ENCODE assay signal across 18 cellular contexts in the genomic region with DNA sequence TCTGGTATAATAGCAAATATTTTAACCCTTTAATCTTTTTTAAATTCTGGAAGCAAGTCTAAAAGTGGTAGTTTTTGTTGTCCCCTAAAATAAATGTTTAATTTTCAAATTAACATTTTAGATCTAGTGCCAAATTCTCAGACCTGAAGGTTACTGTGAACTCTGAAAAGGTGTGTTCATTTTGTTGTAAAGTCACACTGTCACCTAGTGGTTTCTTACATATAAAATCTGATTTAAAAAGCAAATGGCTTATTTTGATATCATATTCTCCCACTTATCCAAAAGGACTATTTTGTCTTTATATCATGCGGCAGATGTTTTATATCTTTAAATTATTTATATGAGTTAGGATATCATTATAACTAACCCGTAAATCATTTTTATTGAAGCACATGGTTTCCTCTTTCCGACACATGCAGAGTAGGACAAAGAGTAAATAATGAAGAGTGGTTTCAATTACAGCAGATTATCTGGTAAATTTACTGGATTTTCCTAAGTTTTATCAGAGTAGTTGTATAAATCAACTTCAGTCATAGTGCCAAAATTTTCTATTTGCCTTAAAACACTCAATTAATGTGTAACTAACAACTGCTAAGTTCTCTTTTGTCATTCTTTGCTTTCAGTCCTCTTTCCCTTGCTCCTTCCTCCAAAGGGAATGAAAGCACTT.
DNase-seq lines count a peak whose midpoint lies in the region; ATAC-seq, FAIRE-seq and TF ChIP-seq lines count a peak whose summit lies in the region.
"Had no signal": no experiment of that assay in that cellular context is flagged by ENCODE, and none has a peak within 500 bp of the region (broad histone marks: within the 10 kb centered on the region; RNA-seq: fewer than 3 reads in every experiment).

No MANE protein-coding gene starts in this region.

- H3K9ac ChIP-seq in HepG2 (ENCODE audit: insufficient read depth, low read depth, low read length) (no peak overlapping the region), H1 (replicated peaks in 1 of 4; ENCODE audit: extremely low read depth in 1 of 4, low read depth in 3 of 4, low read length in 3 of 4) (no peak overlapping the region)

- H3K4me1 Mint-ChIP-seq in natural killer cell: no peaks in the 10 kb centered on the region

- H2BK12ac ChIP-seq in H1 (ENCODE audit: low read depth, low read length): no peak overlapping the region

- H3K4me3 ChIP-seq in HepG2 (replicated peaks in 1 of 3; ENCODE audit: insufficient read depth in 1 of 3, low read depth in 2 of 3, low read length in 3 of 3): no peak overlapping the region
- no peak overlapping the region for H3K4me3 ChIP-seq in right lobe of liver
- no peak overlapping the region for H3K4me3 ChIP-seq in H1 (ENCODE audit: extremely low read depth in 1 of 4, insufficient read depth in 2 of 4, low read depth in 3 of 4, low read length in 4 of 4)
- H3K4me3 ChIP-seq in pancreas: no peak overlapping the region
- H3K4me3 ChIP-seq: A549, SJSA1 had no signal

- no peaks in the 10 kb centered on the region for H4K20me1 ChIP-seq in HepG2 (ENCODE audit: insufficient read depth, low read length)
- H4K20me1 ChIP-seq in H1 (replicated peaks in 1 of 2; ENCODE audit: control insufficient read depth in 1 of 2, insufficient read depth in 2 of 2, low read length in 2 of 2): no peaks in the 10 kb centered on the region

- no peak overlapping the region for H3K14ac ChIP-seq in H1 (ENCODE audit: insufficient read length)

- no peak overlapping the region for H3K4me3 Mint-ChIP-seq in natural killer cell

- no peak overlapping the region for H4K91ac ChIP-seq in H1 (replicated peaks; ENCODE audit: insufficient read length, low read length)

- H3K27ac ChIP-seq in HepG2 (ENCODE audit: extremely low read length, insufficient read depth, low read length) (no peak overlapping the region), right lobe of liver (no peak overlapping the region), H1 (ENCODE audit: low read depth, low read length) (no peak overlapping the region), pancreas (no peak overlapping the region)
- H3K27ac ChIP-seq: A549, SJSA1 had no signal

- no peak overlapping the region for H2BK5ac ChIP-seq in H1 (ENCODE audit: low read depth, low read length)

- no peak overlapping the region for H2AFZ ChIP-seq in HepG2 (ENCODE audit: low read length)
- H2AFZ ChIP-seq in H1 (ENCODE audit: low read length): no peak overlapping the region

- TF ChIP-seq RAD21 in HepG2 (CRISPR knock-in tag; IDR thresholded peaks at IDR 0.05): no peak
- TF ChIP-seq RAD21 in H1 (IDR thresholded peaks at IDR 0.05 in 1 of 2, conservative IDR thresholded peaks at IDR 0.05 in 1 of 2; ENCODE audit: low read depth in 2 of 2, low read length in 2 of 2): peak; percentile 31 to 41

- no peak overlapping the region for H2BK120ac ChIP-seq in H1 (replicated peaks; ENCODE audit: low read depth, low read length)

- no peaks in the 10 kb centered on the region for H3K4me1 ChIP-seq in HepG2 (ENCODE audit: insufficient read depth, low read length)
- H3K4me1 ChIP-seq in right lobe of liver: no peaks in the 10 kb centered on the region
- no peaks in the 10 kb centered on the region for H3K4me1 ChIP-seq in H1 (replicated peaks in 1 of 4; ENCODE audit: control insufficient read depth in 3 of 4, insufficient read depth in 4 of 4, low read length in 3 of 4)
- no peaks in the 10 kb centered on the region for H3K4me1 ChIP-seq in pancreas
- H3K4me1 ChIP-seq: A549, SJSA1 had no signal

- H3K79me2 ChIP-seq in HepG2 (ENCODE audit: insufficient read depth, low read length) (no peaks in the 10 kb centered on the region), H1 (ENCODE audit: control insufficient read depth in 1 of 2, insufficient read depth in 2 of 2, low read length in 2 of 2) (no peaks in the 10 kb centered on the region)

- in situ Hi-C loops in HepG2 (cut with HindIII; ENCODE audit: extremely low pct_ligation_motif_present, low pct_unique_long_range_greater_than_20kb): no loop called here

- H3K27me3 ChIP-seq in HepG2 (ENCODE audit: control insufficient read depth in 1 of 2, insufficient read depth in 2 of 2, low read length in 2 of 2) (no peaks in the 10 kb centered on the region), right lobe of liver (no peaks in the 10 kb centered on the region), H1 (replicated peaks in 1 of 4; ENCODE audit: control insufficient read depth in 3 of 4, extremely low read depth in 1 of 4, insufficient read depth in 3 of 4, low read length in 3 of 4) (no peaks in the 10 kb centered on the region), pancreas (no peaks in the 10 kb centered on the region)
- H3K27me3 ChIP-seq: SJSA1 had no signal

- peaks cover 0 to 4% of the 10 kb centered on the region in 2 donors for H3K9me3 Mint-ChIP-seq in natural killer cell

- no peak overlapping the region for H3K23ac ChIP-seq in H1 (ENCODE audit: insufficient read length)

- peaks cover 14% of the 10 kb centered on the region; the same call in 1 of the 2 replicates for H3K9me3 ChIP-seq in HepG2 (ENCODE audit: low read length)
- no peaks in the 10 kb centered on the region for H3K9me3 ChIP-seq in right lobe of liver
- H3K9me3 ChIP-seq in H1 (ENCODE audit: insufficient read depth in 2 of 2, low read depth in 1 of 2, low read length in 1 of 2): peaks cover 5 to 8% of the 10 kb centered on the region in 2 experiments; a peak in 2 of 4 replicates
- no peaks in the 10 kb centered on the region for H3K9me3 ChIP-seq in pancreas
- H3K9me3 ChIP-seq: A549, SJSA1 had no signal

- no peaks in the 10 kb centered on the region for H3K27me3 Mint-ChIP-seq in natural killer cell (ENCODE audit: low read depth in 2 of 2)

- no peak overlapping the region for H4K5ac ChIP-seq in H1 (ENCODE audit: insufficient read length, low read depth, low read length)

- H2AK5ac ChIP-seq in H1 (ENCODE audit: low read depth, low read length): no peak overlapping the region

- H3K4me2 ChIP-seq in HepG2 (ENCODE audit: low read depth, low read length) (no peak overlapping the region), H1 (ENCODE audit: insufficient read depth in 1 of 2, low read depth in 2 of 2, low read length in 2 of 2) (no peak overlapping the region)
- H3K4me2 ChIP-seq: A549 had no signal

- DNase-seq in HepG2 (ENCODE audit: low spot score) (no peak), right lobe of liver (no peak), NCI-H69 (lab: John Stamatoyannopoulos, UW) (peak; percentile 59), H1 (ENCODE audit: low read depth in 1 of 2, low spot score in 2 of 2) (no peak), pancreas (no peak), nucleus accumbens (lab: John Stamatoyannopoulos, UW) (no peak), globus pallidus (ENCODE audit: low spot score) (no peak), natural killer cell (no peak)
- DNase-seq: H7, KBM-7, NCI-H1048, NCI-H146, NCI-H2081, NCI-H226, NCI-H524 treated with DMSO at 0.1 percent for 48 hours, SW 1271 had no signal

- intact Hi-C loops in HepG2 (cut with micrococcal nuclease; ENCODE audit: unreplicated experiment): no loop called here
- intact Hi-C loops in right lobe of liver (cut with DNase I): no loop called here
- intact Hi-C loops in pancreas (cut with DNase I): no loop called here
- intact Hi-C loops in natural killer cell (cut with micrococcal nuclease): no loop called here

- no peaks in the 10 kb centered on the region for H3K23me2 ChIP-seq in H1 (ENCODE audit: low read depth, low read length)

- FAIRE-seq in HepG2 (lab: Jason Lieb, UNC): no peak
- FAIRE-seq in H1 (lab: Jason Lieb, UNC): no peak
- peak; percentile 49 for FAIRE-seq in pancreas (lab: Jason Lieb, UNC)
- FAIRE-seq: A549 had no signal

- BruUV-seq in HepG2 (replicated peaks; lab: Mats Ljungman, UMichigan): no TSS peak

- no peak overlapping the region for H2BK20ac ChIP-seq in H1 (ENCODE audit: low read length)

- no peaks in the 10 kb centered on the region for H3K36me3 ChIP-seq in HepG2 (replicated peaks in 1 of 2; ENCODE audit: control insufficient read depth in 1 of 2, insufficient read depth in 2 of 2, low read length in 2 of 2)
- no peaks in the 10 kb centered on the region for H3K36me3 ChIP-seq in right lobe of liver
- 0 out of 8 replicates have a peak, but pooled peaks cover 0 to 2% (median 0%) of the 10 kb centered on the region in 4 experiments for H3K36me3 ChIP-seq in H1 (ENCODE audit: control insufficient read depth in 2 of 4, insufficient read depth in 4 of 4, low read length in 3 of 4)
- H3K36me3 ChIP-seq in pancreas: no peaks in the 10 kb centered on the region
- H3K36me3 ChIP-seq: SJSA1 had no signal

- 52% methylated on average over 3 of the region's 3 CpGs for WGBS in HepG2 (ENCODE audit: low lambda C conversion rate)
- WGBS in right lobe of liver (ENCODE audit: insufficient coverage, low coverage, low lambda C conversion rate, missing lambda C conversion rate): 53% methylated on average over 3 of the region's 3 CpGs
- WGBS in H1 (ENCODE audit: extremely low coverage in 1 of 2, insufficient coverage in 1 of 2, insufficient read length in 1 of 2, insufficient replicate concordance in 2 of 2, low coverage in 1 of 2, low lambda C conversion rate in 2 of 2, missing lambda C conversion rate in 1 of 2), 2 experiments: 96% methylated on average over 3 of the region's 3 CpGs; no CpG with 5 or more reads in 1 of the 2 experiments
- 38 to 52% methylated on average over 3 of the region's 3 CpGs for WGBS in pancreas, 2 donors

- TF ChIP-seq EP300 in HepG2 (IDR thresholded peaks at IDR 0.05; ENCODE audit: low read depth in 2 of 2, low read length in 2 of 2): no peak
- TF ChIP-seq EP300 in HepG2 (CRISPR knock-in tag; IDR thresholded peaks at IDR 0.05; ENCODE audit: borderline replicate concordance): no peak
- TF ChIP-seq EP300 in H1 (IDR thresholded peaks at IDR 0.05; ENCODE audit: borderline replicate concordance in 1 of 2, low read depth in 2 of 2, low read length in 2 of 2): no peak

- TF ChIP-seq POLR2A in HepG2 (IDR thresholded peaks at IDR 0.05; ENCODE audit: insufficient read depth in 1 of 2, low read depth in 2 of 2, low read length in 2 of 2) (no peak), right lobe of liver (IDR thresholded peaks at IDR 0.05) (no peak), H1 (IDR thresholded peaks at IDR 0.05; ENCODE audit: control extremely low read depth in 1 of 2, low read depth in 2 of 2, low read length in 2 of 2) (no peak)

- no peak overlapping the region for H3K56ac ChIP-seq in H1 (replicated peaks; ENCODE audit: insufficient read length, low read depth, low read length)

- H3K79me1 ChIP-seq in H1 (ENCODE audit: low read depth, low read length): no peaks in the 10 kb centered on the region

- no peak overlapping the region for H3K18ac ChIP-seq in H1 (ENCODE audit: extremely low read depth, low read length)

- no peaks in the 10 kb centered on the region for H3K36me3 Mint-ChIP-seq in natural killer cell

- H2BK15ac ChIP-seq in H1 (ENCODE audit: low read length): no peak overlapping the region

- no peak overlapping the region for H3K4ac ChIP-seq in H1 (replicated peaks; ENCODE audit: insufficient read length, low read depth, low read length)

- no peak for ATAC-seq in HepG2
- no peak for ATAC-seq in right lobe of liver
- ATAC-seq in pancreas: no peak
- ATAC-seq in natural killer cell: no peak
- ATAC-seq: A549 had no signal

- POLR2A ChIA-PET in HepG2 (lab: Yijun Ruan, JAX) (no interaction called here), H1 (lab: Charles Lee; ENCODE audit: partially characterized antibody) (no interaction called here)

- H3K27ac Mint-ChIP-seq in natural killer cell: no peak overlapping the region

- CTCF ChIA-PET in HepG2 (lab: Yijun Ruan, JAX; ENCODE audit: low intra/inter-chr PET ratio, low total read pairs) (no interaction called here), H1 (lab: Charles Lee; ENCODE audit: partially characterized antibody) (no interaction called here)

- H4K8ac ChIP-seq in H1 (ENCODE audit: extremely low read depth, insufficient read depth, low read length): no peak overlapping the region

- TF ChIP-seq CTCF in HepG2 (CRISPR knock-in tag; IDR thresholded peaks at IDR 0.05) (no peak), right lobe of liver (IDR thresholded peaks at IDR 0.05) (no peak), H1 (IDR thresholded peaks at IDR 0.05; ENCODE audit: control extremely low read depth in 1 of 3, insufficient read depth in 1 of 3, low read depth in 1 of 3, low read length in 3 of 3) (no peak; a peak in 1 of 4 replicates), pancreas (IDR thresholded peaks at IDR 0.05) (no peak), natural killer cell (IDR thresholded peaks at IDR 0.05) (no peak)
